In genomic region chr5:137659209-137659608, GRCh38 we compare ENCODE assay signal across 26 cellular contexts.
"Had no signal": no experiment of that assay in that cellular context is flagged by ENCODE, and none has a peak within 500 bp of the region (broad histone marks: within the 10 kb centered on the region; RNA-seq: fewer than 3 reads in every experiment).

No MANE protein-coding gene starts in this region.

- H3K27me3 ChIP-seq: adrenal gland, brain microvascular endothelial cell, colonic mucosa had no signal

- DNase-seq: activated CD4-positive, alpha-beta memory T cell treated with anti-CD3 and anti-CD28 coated beads for 36 hours; activated CD4-positive, alpha-beta T cell treated with anti-CD3 and anti-CD28 coated beads for 36 hours; activated CD4-positive, alpha-beta T cell treated with anti-CD3 and anti-CD28 coated beads, Interleukin-2, amount 10 ng/mL, durations not matched to agents 24 days and 14 days; activated CD4-positive, CD25-positive, alpha-beta regulatory T cell; activated CD4-positive, CD25-positive, alpha-beta regulatory T cell treated with anti-CD3 and anti-CD28 coated beads, Interleukin-2, amount 50 U/mL, for 72 hours; activated CD8-positive, alpha-beta memory T cell treated with anti-CD3 and anti-CD28 coated beads, Interleukin-2, amount 10 ng/mL, durations not matched to agents 7 days and 5 days; activated CD8-positive, alpha-beta memory T cell treated with anti-CD3 and anti-CD28 coated beads, Interleukin-2, amount 50 U/mL, for 4 hours; activated CD8-positive, alpha-beta T cell treated with anti-CD3 and anti-CD28 coated beads, Interleukin-2, amount 10 ng/mL, durations not matched to agents 7 days and 5 days; activated effector memory CD4-positive, alpha-beta T cell treated with anti-CD3 and anti-CD28 coated beads, Interleukin-2, amount 50 U/mL, for 16 hours; activated naive CD4-positive, alpha-beta T cell treated with anti-CD3 and anti-CD28 coated beads for 36 hours; activated naive CD8-positive, alpha-beta T cell treated with anti-CD3 and anti-CD28 coated beads for 36 hours; activated naive CD8-positive, alpha-beta T cell treated with anti-CD3 and anti-CD28 coated beads, Interleukin-2, amount 50 U/mL, for 24 hours; activated T-cell treated with anti-CD3 and anti-CD28 coated beads, Interleukin-2, amount 50 U/mL, for 1 hour; activated T-cell treated with anti-CD3 and anti-CD28 coated beads, Interleukin-2, amount 50 U/mL, for 48 hours; adrenal gland; amygdala; brain microvascular endothelial cell; colonic mucosa; effector CD8-positive, alpha-beta T cell; endodermal cell; foreskin fibroblast; head of caudate nucleus; T-helper 1 cell; T-helper 17 cell; T1000 had no signal

- H3K4me3 ChIP-seq: adrenal gland, colonic mucosa had no signal

- ATAC-seq: activated CD4-positive, alpha-beta T cell treated with anti-CD3 and anti-CD28 coated beads for 36 hours; activated CD8-positive, alpha-beta memory T cell treated with anti-CD3 and anti-CD28 coated beads, Interleukin-2, amount 10 ng/mL, durations not matched to agents 7 days and 5 days; activated CD8-positive, alpha-beta T cell treated with anti-CD3 and anti-CD28 coated beads, Interleukin-2, amount 10 ng/mL, durations not matched to agents 7 days and 5 days; activated naive CD8-positive, alpha-beta T cell treated with anti-CD3 and anti-CD28 coated beads, Interleukin-2, amount 50 U/mL, for 24 hours; esophagus mucosa; T-helper 17 cell had no signal

- H3K36me3 ChIP-seq: adrenal gland, brain microvascular endothelial cell, colonic mucosa had no signal

- H3K4me1 ChIP-seq: adrenal gland, colonic mucosa had no signal

- H3K27ac ChIP-seq: adrenal gland, brain microvascular endothelial cell, colonic mucosa had no signal

- H3K9me3 ChIP-seq: adrenal gland, colonic mucosa had no signal
